ENCODE assay signal across 12 cellular contexts in the genomic region with DNA sequence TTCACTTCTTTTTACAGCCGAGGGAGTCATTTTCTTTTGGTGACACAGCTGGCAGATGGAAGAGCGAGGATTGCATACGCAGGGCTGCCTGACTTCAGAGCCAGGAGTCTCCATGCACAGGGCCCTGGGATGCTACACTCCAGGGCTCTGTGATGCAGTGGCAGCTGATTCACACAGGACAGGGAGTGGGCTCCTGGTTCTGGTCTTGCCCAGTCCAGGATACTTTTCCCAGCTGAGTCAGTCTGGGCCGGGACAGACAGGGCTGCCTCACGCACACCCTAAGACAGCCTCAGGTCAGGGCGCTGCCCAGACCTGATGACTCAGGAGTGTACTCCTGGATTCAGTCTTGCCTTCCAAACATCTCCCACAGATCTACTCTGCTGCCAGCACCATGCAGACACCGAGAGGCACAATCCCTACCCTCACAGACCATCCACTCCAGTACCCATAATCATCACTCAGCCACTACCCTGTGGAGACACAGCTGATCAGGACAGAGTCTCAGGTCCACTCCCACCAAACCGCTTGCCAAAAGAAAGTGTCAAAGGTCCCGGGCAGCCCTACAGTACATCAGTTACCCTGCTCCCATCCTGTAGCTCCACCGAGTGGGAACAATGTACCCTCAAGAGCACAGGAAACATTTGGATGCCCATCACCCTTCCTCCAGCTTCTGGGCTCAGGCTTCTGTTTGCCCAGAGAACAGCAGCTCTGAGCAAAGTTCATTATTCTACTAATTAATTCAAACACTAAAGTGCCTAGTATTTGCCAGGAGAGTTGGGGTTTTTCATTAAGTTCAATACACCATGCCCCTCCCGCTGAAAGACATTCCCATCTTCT. TPM values are rescaled to one million over a fixed set of nuclear protein-coding genes. Genes with fewer than 3 reads are reported as not detected.
DNase-seq lines count a peak whose midpoint lies in the region; ATAC-seq and TF ChIP-seq lines count a peak whose summit lies in the region.
"Had no signal": no experiment of that assay in that cellular context is flagged by ENCODE, and none has a peak within 500 bp of the region (broad histone marks: within the 10 kb centered on the region; RNA-seq: fewer than 3 reads in every experiment).

No MANE protein-coding gene starts in this region.

- H3K4me3 Mint-ChIP-seq in nephron = peak overlapping the region in 1 of 3 experiments; percentile 5
- H3K4me3 Mint-ChIP-seq: CD14-positive monocyte, natural killer cell had no signal

- H3K4me3 ChIP-seq in Peyer's patch = peak overlapping the region in 2 of 4 donors; percentile 6 to 25
- H3K4me3 ChIP-seq in esophagus squamous epithelium = peak overlapping the region in 1 of 4 donors; percentile 19
- H3K4me3 ChIP-seq in Karpas-422 (ENCODE audit: low read length) = no peak overlapping the region

- DNase-seq in AG08395 (ENCODE audit: low spot score) (peak; percentile 88), Peyer's patch (peak in 2 of 3 donors; percentile 74 to 84), esophagus squamous epithelium (lab: John Stamatoyannopoulos, UW) (no peak), NCI-H69 (lab: John Stamatoyannopoulos, UW) (no peak), Karpas-422 (no peak), GM19240 (ENCODE audit: insufficient read length, low spot score) (no peak)
- DNase-seq: activated gamma-delta T cell, natural killer cell, NCI-H510A treated with DMSO at 0.1 percent for 48 hours had no signal

- TF ChIP-seq POLR2A in Peyer's patch (IDR thresholded peaks at IDR 0.05) (peak in 1 of 2 donors; percentile 50), esophagus squamous epithelium (IDR thresholded peaks at IDR 0.05) (peak in 2 of 4 donors; percentile 26 to 48)

- H3K36me3 ChIP-seq in Peyer's patch (peaks cover 0 to 38% (median 0%) of the 10 kb centered on the region in 3 donors), esophagus squamous epithelium (peaks cover 0 to 50% (median 15%) of the 10 kb centered on the region in 3 donors), Karpas-422 (ENCODE audit: insufficient read depth, low read length) (no peaks in the 10 kb centered on the region)

- H3K9me3 ChIP-seq in Peyer's patch = no peaks in the 10 kb centered on the region
- H3K9me3 ChIP-seq in esophagus squamous epithelium = no peaks in the 10 kb centered on the region
- H3K9me3 ChIP-seq in Karpas-422 (ENCODE audit: low read length) = no peaks in the 10 kb centered on the region

- peaks cover 8% of the 10 kb centered on the region for H3K36me3 Mint-ChIP-seq in nephron (ENCODE audit: low read depth)
- H3K36me3 Mint-ChIP-seq: natural killer cell had no signal

- 44 to 59% methylated on average over 8 to 9 of the region's 11 CpGs for WGBS in esophagus squamous epithelium, 2 donors

- H3K27me3 Mint-ChIP-seq in nephron (ENCODE audit: low read depth) = no peaks in the 10 kb centered on the region

- no peak overlapping the region for H2AFZ ChIP-seq in Karpas-422 (ENCODE audit: low read length)

- no peak overlapping the region for H3K4me2 ChIP-seq in Karpas-422 (ENCODE audit: low read depth, low read length, poor library complexity, severe bottlenecking)

- H3K9ac ChIP-seq in Karpas-422 (ENCODE audit: low read length) = no peak overlapping the region

- H4K20me1 ChIP-seq in Karpas-422 (ENCODE audit: insufficient read depth, low read depth, low read length) = no peaks in the 10 kb centered on the region

- H3K4me1 Mint-ChIP-seq in nephron = peaks cover 46% of the 10 kb centered on the region
- H3K4me1 Mint-ChIP-seq: CD14-positive monocyte, natural killer cell had no signal

- intact Hi-C loops in esophagus squamous epithelium (cut with DNase I) = no loop called here

- ATAC-seq in GM21825 (IDR thresholded peaks at IDR 0.05; ENCODE audit: unreplicated experiment) = no peak

- no peaks in the 10 kb centered on the region for H3K79me2 ChIP-seq in Karpas-422 (ENCODE audit: low read length)

- H3K9me3 Mint-ChIP-seq in nephron = no peaks in the 10 kb centered on the region
- H3K9me3 Mint-ChIP-seq: natural killer cell had no signal

- H3K4me1 ChIP-seq in Peyer's patch (peaks cover 0 to 58% (median 13%) of the 10 kb centered on the region in 4 donors), esophagus squamous epithelium (peaks cover 56 to 65% (median 60%) of the 10 kb centered on the region in 3 donors), Karpas-422 (ENCODE audit: low read length) (no peaks in the 10 kb centered on the region)

- H3K9me2 ChIP-seq in Karpas-422 (replicated peaks; ENCODE audit: insufficient read depth, low read length) = no peaks in the 10 kb centered on the region

- H3K27ac ChIP-seq in Peyer's patch (peak overlapping the region; percentile 38 to 96 (median 86)), esophagus squamous epithelium (peak overlapping the region; percentile 90 to 98 (median 93)), Karpas-422 (ENCODE audit: low read length) (no peak overlapping the region)

- TF ChIP-seq CTCF in Peyer's patch (IDR thresholded peaks at IDR 0.05) (no peak), esophagus squamous epithelium (IDR thresholded peaks at IDR 0.05) (no peak), nephron (IDR thresholded peaks at IDR 0.05; ENCODE audit: unreplicated experiment in 3 of 3) (no peak)

- H3K27ac Mint-ChIP-seq in nephron = peak overlapping the region; percentile 71 to 99 (median 83)

- H3K27me3 ChIP-seq in Peyer's patch (no peaks in the 10 kb centered on the region), esophagus squamous epithelium (no peaks in the 10 kb centered on the region), Karpas-422 (ENCODE audit: low read length) (no peaks in the 10 kb centered on the region)

RNA-seq across cellular contexts. Expression of a gene that starts 11.5 kb away (rescaled TPM):
- 10 to 100 TPM; 21.5 to 49.7 (median 32.5) TPM for total RNA-seq in Peyer's patch
- total RNA-seq in esophagus squamous epithelium = 100 to 1,000 TPM in 3 of 4 donors, 10 to 100 TPM in 1; 88.1 to 174 (median 120) TPM
- not detected in 2 replicates for total RNA-seq in Karpas-422 (2014; rRNA removed; shearing (Covaris generic); ENCODE audit: low replicate concordance)

RNA-seq across cellular contexts. Expression of a gene that starts 26.2 kb away (rescaled TPM):
- total RNA-seq in Peyer's patch (10 to 100 TPM; 23.1 to 62.2 (median 46.9) TPM), esophagus squamous epithelium (10 to 100 TPM; 22.3 to 32.4 (median 27.0) TPM)
- 18.6 and 34.5 TPM in 2 replicates for total RNA-seq in Karpas-422 (2014; rRNA removed; shearing (Covaris generic); ENCODE audit: low replicate concordance)

RNA-seq across cellular contexts. Expression of a gene that starts 28.6 kb away (rescaled TPM):
- total RNA-seq in Peyer's patch (not detected), esophagus squamous epithelium (under 1 TPM in 2 of 4 donors, not detected in 2; 0.09 to 0.68 TPM)
- total RNA-seq in Karpas-422 (2014; rRNA removed; shearing (Covaris generic); ENCODE audit: low replicate concordance) = not detected in 2 replicates
- total RNA-seq: natural killer cell had no signal

RNA-seq across cellular contexts. Expression of a gene that starts 30.1 kb away (rescaled TPM):
- total RNA-seq in Peyer's patch = not detected
- not detected for total RNA-seq in esophagus squamous epithelium
- not detected in 2 replicates for total RNA-seq in Karpas-422 (2014; rRNA removed; shearing (Covaris generic); ENCODE audit: low replicate concordance)
- total RNA-seq: natural killer cell had no signal

RNA-seq across cellular contexts. Expression of a gene that starts 41.4 kb away (rescaled TPM):
- total RNA-seq in Peyer's patch (not detected), esophagus squamous epithelium (not detected)
- total RNA-seq in Karpas-422 (2014; rRNA removed; shearing (Covaris generic); ENCODE audit: low replicate concordance) = not detected in 2 replicates

Comparison
In these comparisons a context has a peak if more than half of its experiments do, and no peak if none do; other contexts are left out.
1. DNase-seq: peak in AG08395 (single experiment) and Peyer's patch (2 of 3); none in esophagus squamous epithelium (single experiment), NCI-H69 (single experiment), Karpas-422 (single experiment) and GM19240 (single experiment).
2. RNA of a gene that starts 11.5 kb away (total RNA-seq): 88.1 to 174 TPM in esophagus squamous epithelium and 21.5 to 49.7 TPM in Peyer's patch; not detected in Karpas-422; every median in the first group is over 10 times any median in the second.